ENCODE assay signal across 10 cellular contexts in the genomic region with DNA sequence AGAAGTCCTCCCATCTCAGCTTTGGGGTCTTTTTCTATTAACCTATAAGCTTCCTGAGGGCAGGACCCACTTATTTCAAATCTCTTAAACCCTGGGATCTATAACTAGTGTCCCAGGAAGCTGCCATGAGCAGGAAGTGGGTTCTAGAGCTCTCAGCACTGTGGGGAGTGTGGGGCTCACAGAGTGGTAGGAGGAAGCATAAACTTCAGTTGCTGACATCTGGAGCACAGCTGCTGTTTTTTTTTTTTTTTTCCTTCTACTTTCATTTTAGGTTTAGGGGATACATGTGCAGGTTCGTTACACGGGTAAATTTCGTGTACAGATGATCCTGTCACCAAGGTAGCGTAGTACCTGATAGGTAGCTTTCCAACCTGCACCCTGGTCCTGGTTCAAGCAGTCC. TPM values are rescaled to one million over a fixed set of nuclear protein-coding genes. Genes with fewer than 3 reads are reported as not detected.
DNase-seq lines count a peak whose midpoint lies in the region; ATAC-seq and TF ChIP-seq lines count a peak whose summit lies in the region.
"Had no signal": no experiment of that assay in that cellular context is flagged by ENCODE, and none has a peak within 500 bp of the region (broad histone marks: within the 10 kb centered on the region; RNA-seq: fewer than 3 reads in every experiment).

No MANE protein-coding gene starts in this region.

- H3K9me3 ChIP-seq in PC-9 (ENCODE audit: insufficient read depth, low read depth), result no peaks in the 10 kb centered on the region
- no peaks in the 10 kb centered on the region for H3K9me3 ChIP-seq in stomach

- TF ChIP-seq CTCF in AG10803 (conservative IDR thresholded peaks at IDR 0.05; ENCODE audit: low read length), result no peak
- TF ChIP-seq CTCF in PC-9 (conservative IDR thresholded peaks at IDR 0.05), result no peak
- TF ChIP-seq CTCF in stomach (IDR thresholded peaks at IDR 0.05), result no peak

- H3K27me3 ChIP-seq in PC-9 (ENCODE audit: insufficient read depth, low read depth) (no peaks in the 10 kb centered on the region), stomach (no peaks in the 10 kb centered on the region)

- H3K27ac ChIP-seq in PC-9, result no peak overlapping the region
- no peak overlapping the region for H3K27ac ChIP-seq in stomach

- H3K9me2 ChIP-seq in PC-9 (ENCODE audit: insufficient read depth), result no peaks in the 10 kb centered on the region

- H3K4me3 ChIP-seq in AG10803 (ENCODE audit: low read length) (peak overlapping the region; percentile 20; the same call in 1 of the 2 replicates), PC-9 (no peak overlapping the region), stomach (no peak overlapping the region)

- H3K36me3 ChIP-seq in PC-9 (ENCODE audit: low read depth) (no peaks in the 10 kb centered on the region), stomach (no peaks in the 10 kb centered on the region)

- H3K79me2 ChIP-seq in PC-9 (ENCODE audit: low read depth), result no peaks in the 10 kb centered on the region

- no peaks in the 10 kb centered on the region for H4K20me1 ChIP-seq in PC-9 (ENCODE audit: insufficient read depth)

- H3K4me2 ChIP-seq in PC-9, result no peak overlapping the region

- H3K4me1 ChIP-seq in PC-9 (replicated peaks; ENCODE audit: insufficient read depth) (no peaks in the 10 kb centered on the region), stomach (peaks cover 4 to 25% (median 14%) of the 10 kb centered on the region in 4 donors)

- H3F3A ChIP-seq in PC-9 (ENCODE audit: insufficient read depth, low read depth), result no peaks in the 10 kb centered on the region

- peak; percentile 47 for DNase-seq in AG10803 (ENCODE audit: low read depth)
- DNase-seq in PC-9, result no peak
- DNase-seq in SIG-M5 treated with dmso at 0.1 percent for 504 hours (lab: John Stamatoyannopoulos, UW; ENCODE audit: unreplicated experiment), result no peak
- no peak for DNase-seq in stomach
- DNase-seq in GM19240 (ENCODE audit: insufficient read length, low spot score), result no peak
- DNase-seq: activated CD4-positive, CD25-positive, alpha-beta regulatory T cell; left colon had no signal

- no peak overlapping the region for H2AFZ ChIP-seq in PC-9

- POLR2A ChIA-PET in PC-9 (lab: Charles Lee; ENCODE audit: unreplicated experiment), result no interaction called here

- no peak for TF ChIP-seq POLR2A in stomach (IDR thresholded peaks at IDR 0.05)

- intact Hi-C loops in PC-9 (cut with micrococcal nuclease; ENCODE audit: unreplicated experiment), result loop anchor here (5.0 kb wide), 1 partner anchor 60 kb away; the partner anchor contains the start of gene AK4
- intact Hi-C loops in stomach (cut with DNase I; ENCODE audit: low total_unique reads), result no loop called here

- no peak for TF ChIP-seq EP300 in stomach (IDR thresholded peaks at IDR 0.05)

- 66 to 85% (median 68%) methylated on average over 4 of the region's 4 CpGs for WGBS in stomach, 5 donors

- peak; percentile 59 for ATAC-seq in GM18861 (IDR thresholded peaks at IDR 0.05; ENCODE audit: unreplicated experiment)
- peak; percentile 64 for ATAC-seq in HG02610 (IDR thresholded peaks at IDR 0.05; ENCODE audit: unreplicated experiment)
- ATAC-seq in HG03571 (IDR thresholded peaks at IDR 0.05; ENCODE audit: unreplicated experiment), result peak; percentile 46
- ATAC-seq: left colon had no signal

- CTCF ChIA-PET in PC-9 (lab: Charles Lee), result no interaction called here

- BruUV-seq in PC-9 (replicated peaks; lab: Mats Ljungman, UMichigan), result no TSS peak

RNA-seq across cellular contexts. Expression of gene AK4, which starts 59.3 kb away (rescaled TPM):
- total RNA-seq in PC-9 (2021) (16.5 and 17.6 TPM in 2 replicates), stomach (100 to 1,000 TPM in 2 of 5 donors, 10 to 100 TPM in 3; 26.8 to 108 (median 74.7) TPM)
- 10 to 100 TPM in 2 of 3 donors, 1 to 10 TPM in 1; 9.4 to 15.0 (median 11.1) TPM for polyA plus RNA-seq in stomach
